In genomic region chr12:105967038-105967776, GRCh38 we compare ENCODE assay signal across 27 cellular contexts.
DNase-seq lines count a peak whose midpoint lies in the region; FAIRE-seq and TF ChIP-seq lines count a peak whose summit lies in the region.
"Had no signal": no experiment of that assay in that cellular context is flagged by ENCODE, and none has a peak within 500 bp of the region (broad histone marks: within the 10 kb centered on the region; RNA-seq: fewer than 3 reads in every experiment).

No MANE protein-coding gene starts in this region.

- no peaks in the 10 kb centered on the region for H3K9me3 ChIP-seq in ascending aorta
- H3K9me3 ChIP-seq in endothelial cell of umbilical vein (replicated peaks; ENCODE audit: control insufficient read depth, insufficient read depth, low read length), result no peaks in the 10 kb centered on the region
- no peaks in the 10 kb centered on the region for H3K9me3 ChIP-seq in smooth muscle cell (replicated peaks; ENCODE audit: low read depth)
- H3K9me3 ChIP-seq in ovary, result no peaks in the 10 kb centered on the region
- H3K9me3 ChIP-seq: prostate gland, spleen had no signal

- CTCF ChIA-PET in endothelial cell of umbilical vein (lab: Charles Lee), result no interaction called here

- POLR2A ChIA-PET in endothelial cell of umbilical vein (lab: Charles Lee), result no interaction called here

- H3K27ac ChIP-seq in ascending aorta, result peak overlapping the region; percentile 77 to 84
- peak overlapping the region; percentile 18 for H3K27ac ChIP-seq in endothelial cell of umbilical vein (ENCODE audit: insufficient read depth, low read depth, low read length)
- H3K27ac ChIP-seq in smooth muscle cell (ENCODE audit: low read depth), result peak overlapping the region; percentile 84
- no peak overlapping the region for H3K27ac ChIP-seq in ovary
- H3K27ac ChIP-seq: prostate gland had no signal

- H3K27ac Mint-ChIP-seq in activated T-cell treated with anti-CD3 and anti-CD28 coated beads, Interleukin-2, amount 50 U/mL, for 24 hours, result no peak overlapping the region
- H3K27ac Mint-ChIP-seq: activated CD8-positive, alpha-beta T cell treated with anti-CD3 and anti-CD28 coated beads for 36 hours; activated naive CD4-positive, alpha-beta T cell treated with anti-CD3 and anti-CD28 coated beads for 36 hours; brain; CD4-positive, alpha-beta T cell; stimulated activated naive CD8-positive, alpha-beta T cell treated with anti-CD3 and anti-CD28 coated beads, Interleukin-15, amount 100 ng/mL, for 72 hours had no signal

- H3K27me3 ChIP-seq in ascending aorta (no peaks in the 10 kb centered on the region), endothelial cell of umbilical vein (ENCODE audit: control insufficient read depth in 2 of 2, insufficient read depth in 2 of 2, low read length in 2 of 2) (no peaks in the 10 kb centered on the region), smooth muscle cell (ENCODE audit: low read depth) (no peaks in the 10 kb centered on the region), ovary (no peaks in the 10 kb centered on the region)
- H3K27me3 ChIP-seq: spleen had no signal

- DNase-seq in ascending aorta (ENCODE audit: low spot score in 2 of 2) (no peak), endothelial cell of umbilical vein (ENCODE audit: low read depth, low spot score) (peak; percentile 18), hepatic stellate cell (ENCODE audit: low spot score) (peak; percentile 32), smooth muscle cell (lab: John Stamatoyannopoulos, UW; ENCODE audit: unreplicated experiment) (no peak), NCI-H69 (lab: John Stamatoyannopoulos, UW) (no peak), ovary (no peak), iPS-NIHi11 (ENCODE audit: low spot score) (no peak)
- DNase-seq in activated T-cell treated with anti-CD3 and anti-CD28 coated beads, Interleukin-2, amount 50 U/mL, for 24 hours, result no peak
- DNase-seq: activated CD4-positive, CD25-positive, alpha-beta regulatory T cell; activated CD8-positive, alpha-beta T cell treated with anti-CD3 and anti-CD28 coated beads for 36 hours; activated naive CD4-positive, alpha-beta T cell treated with anti-CD3 and anti-CD28 coated beads for 36 hours; activated T-cell treated with anti-CD3 and anti-CD28 coated beads, Interleukin-2, amount 50 U/mL, for 1 hour; CD4-positive, alpha-beta T cell; DMS153; GF-D8; Karpas-422; NCI-H1092 treated with DMSO at 0.1 percent for 48 hours; NCI-H2029 treated with DMSO at 0.1 percent for 48 hours; NCI-H510A treated with DMSO at 0.1 percent for 48 hours; spleen; stimulated activated CD4-positive, alpha-beta T cell treated with anti-CD3 and anti-CD28 coated beads, Interleukin-4, amount 100 ng/mL, for 4 hours; stimulated activated naive CD8-positive, alpha-beta T cell treated with anti-CD3 and anti-CD28 coated beads, Interleukin-15, amount 100 ng/mL, for 72 hours; T1000 had no signal

- H3K4me1 ChIP-seq in ascending aorta, result peaks cover 10 to 21% of the 10 kb centered on the region in 2 donors
- H3K4me1 ChIP-seq in endothelial cell of umbilical vein (ENCODE audit: control insufficient read depth, extremely low read depth, insufficient read depth, low read length), result peaks cover 4% of the 10 kb centered on the region
- peaks cover 11% of the 10 kb centered on the region for H3K4me1 ChIP-seq in smooth muscle cell (ENCODE audit: low read depth)
- peaks cover 3% of the 10 kb centered on the region for H3K4me1 ChIP-seq in ovary (ENCODE audit: insufficient read depth)
- H3K4me1 ChIP-seq: prostate gland, spleen had no signal

- TF ChIP-seq CTCF in ascending aorta (IDR thresholded peaks at IDR 0.05) (no peak), endothelial cell of umbilical vein (IDR thresholded peaks at IDR 0.05; ENCODE audit: extremely low read depth in 1 of 2, insufficient read depth in 1 of 2, low read depth in 1 of 2, low read length in 2 of 2) (no peak), smooth muscle cell (IDR thresholded peaks at IDR 0.05; ENCODE audit: borderline replicate concordance, insufficient read depth, poor library complexity, severe bottlenecking) (no peak), ovary (IDR thresholded peaks at IDR 0.05) (no peak)

- no peaks in the 10 kb centered on the region for H3K36me3 ChIP-seq in ascending aorta
- H3K36me3 ChIP-seq in endothelial cell of umbilical vein (ENCODE audit: control insufficient read depth in 2 of 2, extremely low read depth in 1 of 2, insufficient read depth in 2 of 2, low read length in 2 of 2), result no peaks in the 10 kb centered on the region
- H3K36me3 ChIP-seq in smooth muscle cell (ENCODE audit: low read depth), result no peaks in the 10 kb centered on the region
- H3K36me3 ChIP-seq in ovary, result no peaks in the 10 kb centered on the region
- H3K36me3 ChIP-seq: prostate gland, spleen had no signal

- H3F3A ChIP-seq in smooth muscle cell (ENCODE audit: low read depth), result no peaks in the 10 kb centered on the region

- H2AFZ ChIP-seq in endothelial cell of umbilical vein (ENCODE audit: low read depth, low read length) (no peak overlapping the region), smooth muscle cell (ENCODE audit: low read depth) (no peak overlapping the region)

- no peak for FAIRE-seq in endothelial cell of umbilical vein (lab: Jason Lieb, UNC)
- FAIRE-seq: RCC 7860 had no signal

- H3K4me3 ChIP-seq in ascending aorta (no peak overlapping the region), endothelial cell of umbilical vein (replicated peaks in 1 of 3; ENCODE audit: insufficient read depth in 1 of 3, low read depth in 1 of 3, low read length in 3 of 3) (no peak overlapping the region), smooth muscle cell (no peak overlapping the region), ovary (no peak overlapping the region)
- H3K4me3 ChIP-seq: prostate gland, spleen had no signal

- H3K9me3 Mint-ChIP-seq in activated T-cell treated with anti-CD3 and anti-CD28 coated beads, Interleukin-2, amount 50 U/mL, for 24 hours, result no peaks in the 10 kb centered on the region
- H3K9me3 Mint-ChIP-seq: activated CD8-positive, alpha-beta T cell treated with anti-CD3 and anti-CD28 coated beads for 36 hours; activated naive CD4-positive, alpha-beta T cell treated with anti-CD3 and anti-CD28 coated beads for 36 hours; CD4-positive, alpha-beta T cell had no signal

- H3K4me2 ChIP-seq in endothelial cell of umbilical vein (ENCODE audit: insufficient read depth, low read length) (no peak overlapping the region), smooth muscle cell (peak overlapping the region; percentile 62)

- 48% methylated on average over 5 of the region's 5 CpGs for WGBS in smooth muscle cell (ENCODE audit: low lambda C conversion rate)
- 27 to 29% (median 28%) methylated on average over 5 of the region's 5 CpGs for WGBS in ovary, 3 donors

- H3K9ac ChIP-seq in endothelial cell of umbilical vein (replicated peaks; ENCODE audit: extremely low read depth, insufficient read depth, low read length), result no peak overlapping the region
- H3K9ac ChIP-seq in smooth muscle cell (ENCODE audit: low read depth), result peak overlapping the region; percentile 22

- H3K79me2 ChIP-seq in endothelial cell of umbilical vein (ENCODE audit: control insufficient read depth, insufficient read depth, low read length), result no peaks in the 10 kb centered on the region
- no peaks in the 10 kb centered on the region for H3K79me2 ChIP-seq in smooth muscle cell (ENCODE audit: low read depth)

- dilution Hi-C loops in endothelial cell of umbilical vein (cut with MboI; ENCODE audit: extremely low pct_ligation_motif_present, low sequenced_read_pairs), result no loop called here

- TF ChIP-seq POLR2A in endothelial cell of umbilical vein (IDR thresholded peaks at IDR 0.05; ENCODE audit: low read depth, low read length) (no peak), ovary (IDR thresholded peaks at IDR 0.05) (no peak)

- BruUV-seq in endothelial cell of umbilical vein (replicated peaks; lab: Mats Ljungman, UMichigan), result no TSS peak

- intact Hi-C loops in ascending aorta (cut with DNase I), result loop anchor here (1.0 to 10.0 kb wide), 6 partner anchors 19 to 542 kb away; no protein-coding TSS in a partner anchor
- intact Hi-C loops in endothelial cell of umbilical vein (cut with micrococcal nuclease), result loop anchor here (1.0 to 2.0 kb wide), 2 partner anchors 32 to 169 kb away; no protein-coding TSS in a partner anchor
- intact Hi-C loops in ovary (cut with DNase I), result no loop called here

- H3K9me1 ChIP-seq in endothelial cell of umbilical vein (replicated peaks; ENCODE audit: control insufficient read depth, extremely low read depth, insufficient read depth, low read length), result no peaks in the 10 kb centered on the region

- H3K4me1 Mint-ChIP-seq in activated T-cell treated with anti-CD3 and anti-CD28 coated beads, Interleukin-2, amount 50 U/mL, for 24 hours (ENCODE audit: low read depth), result no peaks in the 10 kb centered on the region
- H3K4me1 Mint-ChIP-seq: stimulated activated naive CD8-positive, alpha-beta T cell treated with anti-CD3 and anti-CD28 coated beads, Interleukin-15, amount 100 ng/mL, for 72 hours had no signal

- H3K4me3 Mint-ChIP-seq in activated T-cell treated with anti-CD3 and anti-CD28 coated beads, Interleukin-2, amount 50 U/mL, for 24 hours, result no peak overlapping the region
- H3K4me3 Mint-ChIP-seq: activated CD8-positive, alpha-beta T cell treated with anti-CD3 and anti-CD28 coated beads for 36 hours; activated naive CD4-positive, alpha-beta T cell treated with anti-CD3 and anti-CD28 coated beads for 36 hours; brain; CD4-positive, alpha-beta T cell; neural crest cell; stimulated activated naive CD8-positive, alpha-beta T cell treated with anti-CD3 and anti-CD28 coated beads, Interleukin-15, amount 100 ng/mL, for 72 hours had no signal

- no peaks in the 10 kb centered on the region for H4K20me1 ChIP-seq in endothelial cell of umbilical vein (replicated peaks; ENCODE audit: control insufficient read depth, extremely low read depth, insufficient read depth, low read length)
- H4K20me1 ChIP-seq in smooth muscle cell (ENCODE audit: low read depth), result no peaks in the 10 kb centered on the region

- no peaks in the 10 kb centered on the region for H3K36me3 Mint-ChIP-seq in activated T-cell treated with anti-CD3 and anti-CD28 coated beads, Interleukin-2, amount 50 U/mL, for 24 hours (ENCODE audit: low read depth)
- H3K36me3 Mint-ChIP-seq: brain had no signal

- H3K27me3 Mint-ChIP-seq in activated T-cell treated with anti-CD3 and anti-CD28 coated beads, Interleukin-2, amount 50 U/mL, for 24 hours, result peaks cover 3% of the 10 kb centered on the region
- H3K27me3 Mint-ChIP-seq: activated CD8-positive, alpha-beta T cell treated with anti-CD3 and anti-CD28 coated beads for 36 hours; CD4-positive, alpha-beta T cell had no signal

- no peak for TF ChIP-seq EP300 in ovary (IDR thresholded peaks at IDR 0.05)

TF ChIP-seq in endothelial cell of umbilical vein, 7 proteins besides CTCF, POLR2A, EP300 and RAD21:
- TF ChIP-seq MYC (IDR thresholded peaks at IDR 0.05; ENCODE audit: low read depth, low read length) (no peak), JUN (IDR thresholded peaks at IDR 0.05; ENCODE audit: borderline replicate concordance, insufficient read depth, insufficient read length, low read depth) (peak; percentile 3)

Comparison
In these comparisons a context has a peak if more than half of its experiments do, and no peak if none do; other contexts are left out.
1. DNase-seq: peak in endothelial cell of umbilical vein (single experiment) and hepatic stellate cell (single experiment); none in ascending aorta (0 of 2), smooth muscle cell (single experiment), NCI-H69 (single experiment), activated T-cell treated with anti-CD3 and anti-CD28 coated beads, Interleukin-2, amount 50 U/mL, for 24 hours (single experiment), ovary (0 of 5) and iPS-NIHi11 (single experiment).
2. H3K27ac ChIP-seq: peak in ascending aorta (2 of 2), endothelial cell of umbilical vein (single experiment) and smooth muscle cell (single experiment); none in ovary (0 of 2).
3. intact Hi-C loops: an anchor here in ascending aorta (1.0 to 10.0 kb wide) and endothelial cell of umbilical vein (1.0 to 2.0 kb wide); none called in ovary.